In the genomic region with DNA sequence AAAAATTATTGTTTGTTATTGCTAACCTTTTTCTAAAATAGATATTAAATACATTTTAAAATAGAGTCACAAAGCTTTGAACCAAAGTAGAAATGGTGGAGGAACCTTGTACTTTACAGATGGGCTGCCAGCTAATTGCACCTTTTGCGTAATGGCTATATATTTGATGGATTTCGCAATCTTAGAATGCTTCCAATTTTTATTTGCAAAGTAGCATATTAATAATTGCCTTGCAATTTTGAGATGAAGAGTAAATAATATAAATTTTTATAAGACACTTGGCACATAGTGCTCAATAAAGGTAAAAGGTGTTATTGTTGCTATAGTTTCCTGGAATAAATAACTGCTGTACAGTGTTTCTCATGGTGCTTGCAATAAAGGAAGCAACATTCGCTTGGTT, we compare ENCODE assay signal across 33 cellular contexts.
"Had no signal": no experiment of that assay in that cellular context is flagged by ENCODE, and none has a peak within 500 bp of the region (broad histone marks: within the 10 kb centered on the region; RNA-seq: fewer than 3 reads in every experiment).

No MANE protein-coding gene starts in this region.

- ATAC-seq: activated CD8-positive, alpha-beta T cell treated with anti-CD3 and anti-CD28 coated beads for 36 hours; activated naive CD4-positive, alpha-beta T cell treated with anti-CD3 and anti-CD28 coated beads, Interleukin-2, amount 50 U/mL, for 72 hours; activated T-cell treated with anti-CD3 and anti-CD28 coated beads, Interleukin-2, amount 50 U/mL, for 4 hours; activated T-cell treated with anti-CD3 and anti-CD28 coated beads, Interleukin-2, amount 50 U/mL, for 72 hours; activated T-helper 17 cell treated with anti-CD3 and anti-CD28 coated beads, Interleukin-2, amount 50 U/mL, for 72 hours had no signal

- H3K27me3 ChIP-seq: adrenal gland, ascending aorta, cardiac muscle cell had no signal

- H3K27ac ChIP-seq: adrenal gland, ascending aorta, cardiac muscle cell, VCaP had no signal

- H3K4me3 ChIP-seq: adrenal gland, ascending aorta, cardiac muscle cell had no signal

- DNase-seq: activated B cell treated with CpG ODN at 0.5 μM for 24 hours; activated CD4-positive, alpha-beta memory T cell treated with anti-CD3 and anti-CD28 coated beads for 36 hours; activated CD4-positive, alpha-beta T cell treated with anti-CD3 and anti-CD28 coated beads for 4 hours; activated CD4-positive, alpha-beta T cell treated with anti-CD3 and anti-CD28 coated beads, Interleukin-2, amount 10 ng/mL, durations not matched to agents 24 days and 14 days; activated CD4-positive, alpha-beta T cell treated with anti-CD3 and anti-CD28 coated beads, Interleukin-2, amount 50 U/mL, for 1 hour; activated CD4-positive, alpha-beta T cell treated with anti-CD3 and anti-CD28 coated beads, Interleukin-2, amount 50 U/mL, for 4 hours; activated CD4-positive, CD25-positive, alpha-beta regulatory T cell treated with anti-CD3 and anti-CD28 coated beads, Interleukin-2, amount 50 U/mL, for 72 hours; activated CD8-positive, alpha-beta memory T cell treated with anti-CD3 and anti-CD28 coated beads, Interleukin-2, amount 50 U/mL, for 4 hours; activated CD8-positive, alpha-beta T cell treated with anti-CD3 and anti-CD28 coated beads for 36 hours; activated effector memory CD4-positive, alpha-beta T cell treated with anti-CD3 and anti-CD28 coated beads, Interleukin-2, amount 50 U/mL, for 16 hours; activated gamma-delta T cell treated with Interleukin-2 at 50 U/mL for 16 hours; activated naive CD4-positive, alpha-beta T cell; activated naive CD4-positive, alpha-beta T cell treated with anti-CD3 and anti-CD28 coated beads for 36 hours; activated naive CD4-positive, alpha-beta T cell treated with anti-CD3 and anti-CD28 coated beads, Interleukin-2, amount 50 U/mL, for 16 hours; activated naive CD8-positive, alpha-beta T cell treated with anti-CD3 and anti-CD28 coated beads for 36 hours; activated T-cell treated with anti-CD3 and anti-CD28 coated beads for 4 hours; activated T-cell treated with anti-CD3 and anti-CD28 coated beads, Interleukin-2, amount 50 U/mL, for 1 hour; activated T-cell treated with anti-CD3 and anti-CD28 coated beads, Interleukin-2, amount 50 U/mL, for 4 hours; activated T-cell treated with anti-CD3 and anti-CD28 coated beads, Interleukin-2, amount 50 U/mL, for 72 hours; adrenal gland; amniotic stem cell; caudate nucleus; cerebellar nuclear complex; T-helper 1 cell; T-helper 2 cell; T-helper 9 cell had no signal

- FAIRE-seq: bronchial epithelial cell, TTC549 had no signal

- H3K9me3 ChIP-seq: adrenal gland, ascending aorta had no signal

- H3K4me1 ChIP-seq: adrenal gland, ascending aorta had no signal

- H3K36me3 ChIP-seq: adrenal gland, ascending aorta, cardiac muscle cell had no signal
